In the genomic region with DNA sequence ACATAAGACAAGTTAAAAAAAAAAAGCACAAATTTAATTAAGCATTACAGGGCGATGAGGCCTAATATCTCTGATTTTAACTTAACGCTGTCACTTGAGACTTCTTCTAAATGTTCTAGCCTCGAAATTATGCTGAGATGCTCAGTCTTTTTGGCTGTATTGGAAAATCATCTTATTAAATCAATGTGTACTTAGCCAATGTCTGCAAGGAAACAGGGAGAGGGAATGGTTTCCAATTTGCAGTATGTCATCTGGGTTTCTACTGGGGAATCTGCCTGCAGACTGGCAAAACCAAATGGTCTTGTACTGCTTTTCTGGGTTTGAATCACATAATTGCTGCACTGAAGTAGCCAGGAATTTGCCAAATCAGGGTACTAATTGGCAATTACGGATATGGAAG, we compare ENCODE assay signal across 20 cellular contexts. TPM values are rescaled to one million over a fixed set of nuclear protein-coding genes. Genes with fewer than 3 reads are reported as not detected.
DNase-seq lines count a peak whose midpoint lies in the region; ATAC-seq and TF ChIP-seq lines count a peak whose summit lies in the region.
"Had no signal": no experiment of that assay in that cellular context is flagged by ENCODE, and none has a peak within 500 bp of the region (broad histone marks: within the 10 kb centered on the region; RNA-seq: fewer than 3 reads in every experiment).

No MANE protein-coding gene starts in this region.

- no peaks in the 10 kb centered on the region for H3K27me3 ChIP-seq in vagina
- H3K27me3 ChIP-seq: BE2C; BLaER1 treated with 17β-estradiol and CSF1 and Interleukin-3, amounts not matched to agents 10 nM and 100 nM had no signal

- peaks cover 51% of the 10 kb centered on the region for H3K4me1 Mint-ChIP-seq in brain
- peaks cover 70% of the 10 kb centered on the region for H3K4me1 Mint-ChIP-seq in nephron
- H3K4me1 Mint-ChIP-seq in stimulated activated naive CD8-positive, alpha-beta T cell treated with anti-CD3 and anti-CD28 coated beads, Interleukin-15, amount 100 ng/mL, for 72 hours = peaks cover 32% of the 10 kb centered on the region
- H3K4me1 Mint-ChIP-seq in osteocyte (ENCODE audit: unreplicated experiment) = peaks cover 6% of the 10 kb centered on the region

- H3K9me3 ChIP-seq in vagina = no peaks in the 10 kb centered on the region
- H3K9me3 ChIP-seq: BE2C, HAP-1 had no signal

- peak overlapping the region in 3 of 5 experiments; percentile 8 to 35 (median 15) for H3K27ac Mint-ChIP-seq in brain
- peak overlapping the region; percentile 43 to 92 (median 71) for H3K27ac Mint-ChIP-seq in nephron
- no peak overlapping the region for H3K27ac Mint-ChIP-seq in stimulated activated naive CD8-positive, alpha-beta T cell treated with anti-CD3 and anti-CD28 coated beads, Interleukin-15, amount 100 ng/mL, for 72 hours
- H3K27ac Mint-ChIP-seq in osteocyte (ENCODE audit: unreplicated experiment) = no peak overlapping the region
- H3K27ac Mint-ChIP-seq: CD14-positive monocyte; CD4-positive, alpha-beta T cell; CD8-positive, alpha-beta memory T cell; HFFc6 had no signal

- H3K36me3 Mint-ChIP-seq in brain = peaks cover 10% of the 10 kb centered on the region
- H3K36me3 Mint-ChIP-seq in nephron (ENCODE audit: low read depth) = peaks cover 43% of the 10 kb centered on the region
- H3K36me3 Mint-ChIP-seq in osteocyte (ENCODE audit: unreplicated experiment) = no peaks in the 10 kb centered on the region

- H3K4me3 ChIP-seq in vagina = no peak overlapping the region
- H3K4me3 ChIP-seq: BLaER1 treated with 17β-estradiol and CSF1 and Interleukin-3, amounts not matched to agents 10 nM and 100 nM; GM12878; HAP-1 had no signal

- H3K4me3 Mint-ChIP-seq in brain (no peak overlapping the region), nephron (peak overlapping the region in 1 of 3 experiments; percentile 30), osteocyte (ENCODE audit: unreplicated experiment) (no peak overlapping the region)
- H3K4me3 Mint-ChIP-seq in stimulated activated naive CD8-positive, alpha-beta T cell treated with anti-CD3 and anti-CD28 coated beads, Interleukin-15, amount 100 ng/mL, for 72 hours = no peak overlapping the region
- H3K4me3 Mint-ChIP-seq: CD14-positive monocyte; CD4-positive, alpha-beta T cell; CD8-positive, alpha-beta memory T cell; HFFc6 had no signal

- intact Hi-C loops in vagina (cut with DNase I) = no loop called here

- H3K27ac ChIP-seq in vagina = peak overlapping the region; percentile 21
- H3K27ac ChIP-seq: BLaER1 treated with 17β-estradiol and CSF1 and Interleukin-3, amounts not matched to agents 10 nM and 100 nM had no signal

- DNase-seq in Ammon's horn (ENCODE audit: low spot score) (peak; percentile 16), vagina (ENCODE audit: extremely low spot score in 2 of 2) (no peak), osteocyte (ENCODE audit: extremely low spot score, unreplicated experiment) (no peak)
- DNase-seq in central memory CD4-positive, alpha-beta T cell = no peak
- DNase-seq in stimulated activated naive CD8-positive, alpha-beta T cell treated with anti-CD3 and anti-CD28 coated beads, Interleukin-15, amount 100 ng/mL, for 72 hours = no peak
- DNase-seq: BE2C; CD4-positive, alpha-beta T cell; CD8-positive, alpha-beta memory T cell; DMS 273 treated with DMSO at 0.1 percent for 48 hours; DMS79; EL; GDM1; GOT3; HFFc6 had no signal

- no peaks in the 10 kb centered on the region for H3K4me1 ChIP-seq in vagina
- H3K4me1 ChIP-seq: HAP-1 had no signal

- H3K36me3 ChIP-seq in vagina = no peaks in the 10 kb centered on the region
- H3K36me3 ChIP-seq: BE2C; BLaER1 treated with 17β-estradiol and CSF1 and Interleukin-3, amounts not matched to agents 10 nM and 100 nM; HAP-1 had no signal

- no peak for ATAC-seq in stimulated activated naive CD8-positive, alpha-beta T cell treated with anti-CD3 and anti-CD28 coated beads, Interleukin-15, amount 100 ng/mL, for 72 hours
- ATAC-seq: GM12878 had no signal

- no peak for TF ChIP-seq POLR2A in vagina (IDR thresholded peaks at IDR 0.05)

- H3K27me3 Mint-ChIP-seq in brain (peaks cover 5% of the 10 kb centered on the region), nephron (ENCODE audit: low read depth) (peaks cover 9% of the 10 kb centered on the region), osteocyte (ENCODE audit: unreplicated experiment) (peaks cover 5% of the 10 kb centered on the region)
- H3K27me3 Mint-ChIP-seq in stimulated activated naive CD8-positive, alpha-beta T cell treated with anti-CD3 and anti-CD28 coated beads, Interleukin-15, amount 100 ng/mL, for 72 hours = no peaks in the 10 kb centered on the region
- H3K27me3 Mint-ChIP-seq: CD4-positive, alpha-beta T cell had no signal

- H3K9me3 Mint-ChIP-seq in brain (peaks cover 0 to 6% (median 3%) of the 10 kb centered on the region in 5 experiments), nephron (peaks cover 5% of the 10 kb centered on the region), osteocyte (ENCODE audit: unreplicated experiment) (no peaks in the 10 kb centered on the region)
- H3K9me3 Mint-ChIP-seq in stimulated activated naive CD8-positive, alpha-beta T cell treated with anti-CD3 and anti-CD28 coated beads, Interleukin-15, amount 100 ng/mL, for 72 hours = peaks cover 6 to 14% of the 10 kb centered on the region in 2 donors

- TF ChIP-seq CTCF in brain (conservative IDR thresholded peaks at IDR 0.05) = no peak
- TF ChIP-seq CTCF in nephron (IDR thresholded peaks at IDR 0.05; ENCODE audit: unreplicated experiment in 3 of 3) = no peak
- no peak for TF ChIP-seq CTCF in vagina (IDR thresholded peaks at IDR 0.05)
- no peak for TF ChIP-seq CTCF in osteocyte (IDR thresholded peaks at IDR 0.05)

RNA-seq across cellular contexts. Expression of gene KANK4, which starts 44.1 kb away (rescaled TPM):
- 1.7 TPM for polyA plus RNA-seq in brain (ENCODE audit: insufficient read depth, low read depth, low replicate concordance)
- 1.2 TPM for total RNA-seq in vagina
- total RNA-seq in osteocyte = not detected in 2 replicates
- total RNA-seq: CD4-positive, alpha-beta T cell; CD8-positive, alpha-beta memory T cell; GM12878; HFFc6 had no signal
- polyA plus RNA-seq: CD14-positive monocyte; CD8-positive, alpha-beta memory T cell; GM12878 had no signal

Comparison
In these comparisons a context has a peak if more than half of its experiments do, and no peak if none do; other contexts are left out.
1. H3K27ac Mint-ChIP-seq: peak in brain (3 of 5) and nephron (3 of 3); none in stimulated activated naive CD8-positive, alpha-beta T cell treated with anti-CD3 and anti-CD28 coated beads, Interleukin-15, amount 100 ng/mL, for 72 hours (0 of 2) and osteocyte (single experiment).